In the genomic region with DNA sequence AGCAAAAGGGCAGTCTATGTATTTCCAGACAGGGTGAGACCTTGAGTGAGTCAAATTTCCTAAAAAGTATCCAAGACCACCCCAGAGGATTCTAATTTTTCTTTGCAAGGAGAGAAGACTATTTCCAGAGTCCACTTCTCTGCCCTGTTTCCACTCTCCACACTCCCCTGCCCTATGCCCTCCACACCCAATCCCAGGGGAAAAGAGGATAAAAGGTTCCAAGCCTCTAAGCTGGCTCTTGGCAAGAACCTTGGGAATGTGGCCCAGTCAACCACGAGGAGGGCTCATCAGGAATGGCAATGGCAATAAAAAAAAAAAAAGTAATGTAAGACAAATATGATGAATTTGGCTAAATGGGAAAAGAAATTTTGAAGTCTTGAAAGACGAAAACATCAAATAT, we compare ENCODE assay signal across 23 cellular contexts.
"Had no signal": no experiment of that assay in that cellular context is flagged by ENCODE, and none has a peak within 500 bp of the region (broad histone marks: within the 10 kb centered on the region; RNA-seq: fewer than 3 reads in every experiment).

No MANE protein-coding gene starts in this region.

- H3K9me3 ChIP-seq: heart right ventricle, lower lobe of right lung, prostate gland, SJSA1, stomach, upper lobe of right lung had no signal

- H3K4me3 ChIP-seq: heart right ventricle, lower lobe of right lung, prostate gland, SJSA1, skin epidermis, stomach, upper lobe of right lung had no signal

- H3K36me3 ChIP-seq: lower lobe of right lung, prostate gland, SJSA1, upper lobe of right lung had no signal

- ATAC-seq: activated CD4-positive, alpha-beta T cell treated with anti-CD3 and anti-CD28 coated beads for 36 hours; activated T-cell treated with anti-CD3 and anti-CD28 coated beads, Interleukin-2, amount 50 U/mL, for 4 hours; heart right ventricle; lower lobe of right lung; naive thymus-derived CD8-positive, alpha-beta T cell; stimulated activated effector memory CD8-positive, alpha-beta T cell treated with anti-CD3 and anti-CD28 coated beads, Interleukin-12 subunit alpha, Interleukin-12 subunit beta, amount 100 ng/mL, for 72 hours; upper lobe of right lung; WTC11 had no signal

- H3K4me1 ChIP-seq: lower lobe of right lung, prostate gland, SJSA1, stomach, upper lobe of right lung had no signal

- H3K27me3 ChIP-seq: SJSA1, stomach, upper lobe of right lung had no signal

- H3K27ac ChIP-seq: epithelial cell of prostate, heart right ventricle, lower lobe of right lung, prostate gland, SJSA1, skin epidermis, stomach, upper lobe of right lung had no signal

- H3K27ac Mint-ChIP-seq: activated CD4-positive, alpha-beta T cell treated with anti-CD3 and anti-CD28 coated beads for 36 hours; activated naive CD4-positive, alpha-beta T cell treated with anti-CD3 and anti-CD28 coated beads for 36 hours; activated naive CD8-positive, alpha-beta T cell treated with anti-CD3 and anti-CD28 coated beads, Interleukin-2, amount 10 ng/mL, durations not matched to agents 7 days and 5 days; activated T-helper 2 cell treated with anti-CD3 and anti-CD28 coated beads, Interferon-gamma antibody, Interleukin-2, Interleukin-4, amounts not matched to agents 10 μg/mL and 5 μg/mL and 100 μg/mL, durations not matched to agents 14 hours and 24 hours and 36 hours; naive thymus-derived CD8-positive, alpha-beta T cell; stimulated activated effector memory CD8-positive, alpha-beta T cell treated with anti-CD3 and anti-CD28 coated beads, Interleukin-12 subunit alpha, Interleukin-12 subunit beta, amount 100 ng/mL, for 72 hours; WTC11 had no signal

- H3K4me1 Mint-ChIP-seq: activated CD4-positive, alpha-beta T cell treated with anti-CD3 and anti-CD28 coated beads for 36 hours; activated naive CD8-positive, alpha-beta T cell treated with anti-CD3 and anti-CD28 coated beads, Interleukin-2, amount 10 ng/mL, durations not matched to agents 7 days and 5 days; naive thymus-derived CD8-positive, alpha-beta T cell; stimulated activated effector memory CD8-positive, alpha-beta T cell treated with anti-CD3 and anti-CD28 coated beads, Interleukin-12 subunit alpha, Interleukin-12 subunit beta, amount 100 ng/mL, for 72 hours had no signal

- H3K36me3 Mint-ChIP-seq: activated naive CD8-positive, alpha-beta T cell treated with anti-CD3 and anti-CD28 coated beads, Interleukin-2, amount 10 ng/mL, durations not matched to agents 7 days and 5 days; naive thymus-derived CD8-positive, alpha-beta T cell; stimulated activated effector memory CD8-positive, alpha-beta T cell treated with anti-CD3 and anti-CD28 coated beads, Interleukin-12 subunit alpha, Interleukin-12 subunit beta, amount 100 ng/mL, for 72 hours; WTC11 had no signal

- H3K9me3 Mint-ChIP-seq: activated naive CD4-positive, alpha-beta T cell treated with anti-CD3 and anti-CD28 coated beads for 36 hours; activated naive CD8-positive, alpha-beta T cell treated with anti-CD3 and anti-CD28 coated beads, Interleukin-2, amount 10 ng/mL, durations not matched to agents 7 days and 5 days; activated T-cell treated with anti-CD3 and anti-CD28 coated beads, Interleukin-2, amount 50 U/mL, for 4 hours; activated T-helper 2 cell treated with anti-CD3 and anti-CD28 coated beads, Interferon-gamma antibody, Interleukin-2, Interleukin-4, amounts not matched to agents 10 μg/mL and 5 μg/mL and 100 μg/mL, durations not matched to agents 14 hours and 24 hours and 36 hours; naive thymus-derived CD8-positive, alpha-beta T cell; stimulated activated effector memory CD8-positive, alpha-beta T cell treated with anti-CD3 and anti-CD28 coated beads, Interleukin-12 subunit alpha, Interleukin-12 subunit beta, amount 100 ng/mL, for 72 hours; WTC11 had no signal

- H3K4me3 Mint-ChIP-seq: activated CD4-positive, alpha-beta T cell treated with anti-CD3 and anti-CD28 coated beads for 36 hours; activated naive CD4-positive, alpha-beta T cell treated with anti-CD3 and anti-CD28 coated beads for 36 hours; activated naive CD8-positive, alpha-beta T cell treated with anti-CD3 and anti-CD28 coated beads, Interleukin-2, amount 10 ng/mL, durations not matched to agents 7 days and 5 days; activated T-cell treated with anti-CD3 and anti-CD28 coated beads, Interleukin-2, amount 50 U/mL, for 4 hours; naive thymus-derived CD8-positive, alpha-beta T cell; stimulated activated effector memory CD8-positive, alpha-beta T cell treated with anti-CD3 and anti-CD28 coated beads, Interleukin-12 subunit alpha, Interleukin-12 subunit beta, amount 100 ng/mL, for 72 hours; WTC11 had no signal

- DNase-seq: activated CD4-positive, alpha-beta T cell treated with anti-CD3 and anti-CD28 coated beads for 36 hours; activated CD4-positive, alpha-beta T cell treated with anti-CD3 and anti-CD28 coated beads, Interleukin-2, amount 50 U/mL, for 4 hours; activated CD8-positive, alpha-beta memory T cell treated with anti-CD3 and anti-CD28 coated beads for 24 hours; activated CD8-positive, alpha-beta memory T cell treated with anti-CD3 and anti-CD28 coated beads, Interleukin-2, amount 50 U/mL, for 4 hours; activated naive CD4-positive, alpha-beta T cell treated with anti-CD3 and anti-CD28 coated beads for 36 hours; activated naive CD8-positive, alpha-beta T cell treated with anti-CD3 and anti-CD28 coated beads, Interleukin-2, amount 10 ng/mL, durations not matched to agents 7 days and 5 days; activated T-cell treated with anti-CD3 and anti-CD28 coated beads, Interleukin-2, amount 50 U/mL, for 4 hours; cerebellar nuclear complex; heart right ventricle; kidney; lower lobe of right lung; naive thymus-derived CD8-positive, alpha-beta T cell; stimulated activated CD4-positive, alpha-beta T cell treated with anti-CD3 and anti-CD28 coated beads, Interleukin-2, amount 100 ng/mL, for 24 hours; stomach; T-helper 1 cell; upper lobe of right lung had no signal
